7 cellular contexts compared by ENCODE assay signal in the genomic region with DNA sequence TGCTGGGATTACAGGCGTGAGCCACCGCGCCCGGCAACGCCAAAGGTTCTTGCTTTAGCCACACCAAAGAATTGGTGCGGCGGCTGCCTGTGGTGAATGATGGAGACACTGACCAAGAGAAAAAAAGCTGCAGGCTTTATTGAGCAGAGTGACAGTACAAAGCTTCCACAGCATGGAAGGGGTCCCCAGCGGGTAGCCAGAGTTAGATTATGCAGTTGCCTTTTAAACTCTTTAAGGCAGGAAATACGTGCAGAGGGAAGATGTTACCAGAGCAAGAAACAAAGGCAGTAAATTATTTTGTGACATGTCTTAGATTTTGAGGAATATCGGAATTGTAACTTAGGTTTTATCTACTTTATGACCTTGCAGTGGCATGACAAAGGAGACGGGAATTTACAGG.
DNase-seq lines count a peak whose midpoint lies in the region; ATAC-seq and TF ChIP-seq lines count a peak whose summit lies in the region.
"Not testable (repeated sequence)": the region's sequence is repeated elsewhere in the genome, so short reads cannot be mapped to it uniquely, and the experiment has no call there.

No MANE protein-coding gene starts in this region.

- peak; percentile 91 for DNase-seq in A673 (ENCODE audit: low spot score)
- not testable (repeated sequence) for DNase-seq in GM23338 (ENCODE audit: low spot score); WTC11 (ENCODE audit: low spot score); hepatocyte (ENCODE audit: low spot score); neuronal stem cell (ENCODE audit: low spot score)
- DNase-seq in NCI-H146 (lab: John Stamatoyannopoulos, UW) = peak; percentile 44

- POLR2A ChIA-PET in A673 (lab: Charles Lee; ENCODE audit: low non-redundant PET) = not testable (repeated sequence)
- POLR2A ChIA-PET in WTC11 (lab: Charles Lee) = interaction anchor here (0.6 kb wide), 1 partner anchor 32 kb away, joined by 3 read pairs; no protein-coding TSS in a partner anchor

- peak overlapping the region; percentile 75 for H3K27ac ChIP-seq in A673 (ENCODE audit: low read depth, low read length, poor library complexity, severe bottlenecking)
- not testable (repeated sequence) for H3K27ac ChIP-seq in GM23338 (ENCODE audit: low read depth); neuronal stem cell (replicated peaks; ENCODE audit: low read length)
- peak overlapping the region; percentile 50 for H3K27ac ChIP-seq in hepatocyte

- not testable (repeated sequence) for H3K27me3 ChIP-seq in A673 (replicated peaks; ENCODE audit: insufficient read depth, low read depth, low read length, poor library complexity); GM23338 (ENCODE audit: insufficient read depth); hepatocyte; neuronal stem cell (ENCODE audit: control insufficient read depth in 3 of 3, insufficient read depth in 3 of 3, low read depth in 1 of 3, low read length in 3 of 3)

- H3K9me2 ChIP-seq in GM23338 (ENCODE audit: insufficient read depth); hepatocyte (replicated peaks; ENCODE audit: insufficient read depth): not testable (repeated sequence)

- not testable (repeated sequence) for H3K9ac ChIP-seq in neuronal stem cell (ENCODE audit: low read depth, low read length, poor library complexity)

- not testable (repeated sequence) for H4K8ac ChIP-seq in neuronal stem cell (ENCODE audit: low read depth, low read length)

- not testable (repeated sequence) for H3K4me2 ChIP-seq in GM23338; neuronal stem cell (ENCODE audit: insufficient read depth, low read length, poor library complexity, severe bottlenecking)
- H3K4me2 ChIP-seq in hepatocyte = peak overlapping the region; percentile 42

- H3K27ac Mint-ChIP-seq in GM23338 = not testable (repeated sequence)
- H3K27ac Mint-ChIP-seq in WTC11 = peak overlapping the region; percentile 40; the same call in 1 of the 2 replicates
- peak overlapping the region; percentile 15 to 68 (median 19) for H3K27ac Mint-ChIP-seq in nephron

- H4K91ac ChIP-seq in neuronal stem cell (ENCODE audit: low read depth, low read length, poor library complexity) = not testable (repeated sequence)

- H2BK15ac ChIP-seq in neuronal stem cell (ENCODE audit: low read length) = not testable (repeated sequence)

- not testable (repeated sequence) for H3K36me3 Mint-ChIP-seq in GM23338 (ENCODE audit: low read depth); WTC11; nephron (ENCODE audit: low read depth)

- CTCF ChIA-PET in A673 (lab: Charles Lee) = not testable (repeated sequence)
- CTCF ChIA-PET in WTC11 (lab: Charles Lee) = interaction anchor here (0.9 kb wide), 1 partner anchor 129 kb away, joined by 3 read pairs; no protein-coding TSS in a partner anchor

- H3K9me3 ChIP-seq in A673 (ENCODE audit: low read depth, low read length, poor library complexity, severe bottlenecking); hepatocyte (ENCODE audit: low read depth); neuronal stem cell (replicated peaks in 1 of 2; ENCODE audit: control insufficient read depth in 2 of 2, insufficient read depth in 1 of 2, low read depth in 1 of 2, low read length in 2 of 2): not testable (repeated sequence)

- H3K4me1 ChIP-seq in A673 (ENCODE audit: insufficient read depth, low read length, poor library complexity, severe bottlenecking) (peaks cover 65% of the 10 kb centered on the region), GM23338 (ENCODE audit: insufficient read depth) (peaks cover 15% of the 10 kb centered on the region)
- not testable (repeated sequence) for H3K4me1 ChIP-seq in hepatocyte (ENCODE audit: insufficient read depth); neuronal stem cell (ENCODE audit: control insufficient read depth in 2 of 2, insufficient read depth in 1 of 2, low read depth in 1 of 2, low read length in 2 of 2)

- 68% methylated on average over 11 of the region's 11 CpGs for WGBS in hepatocyte (ENCODE audit: low lambda C conversion rate, missing lambda C conversion rate)
- WGBS in neuronal stem cell (ENCODE audit: extremely low coverage in 2 of 2, insufficient read length in 2 of 2, insufficient replicate concordance in 1 of 2), 2 donors = no CpG with 5 or more reads among the region's 11 CpGs

- not testable (repeated sequence) for H2AK5ac ChIP-seq in neuronal stem cell (ENCODE audit: low read depth, low read length)

- intact Hi-C loops in A673 (cut with micrococcal nuclease; ENCODE audit: unreplicated experiment) = not testable (repeated sequence)

- H4K20me1 ChIP-seq in GM23338 (replicated peaks; ENCODE audit: insufficient read depth); hepatocyte (ENCODE audit: insufficient read depth, poor library complexity, severe bottlenecking): not testable (repeated sequence)

- not testable (repeated sequence) for H3K4me3 ChIP-seq in A673 (ENCODE audit: low read depth, low read length, poor library complexity, severe bottlenecking); GM23338; hepatocyte
- peak overlapping the region in 1 of 2 donors; percentile 15 for H3K4me3 ChIP-seq in neuronal stem cell (ENCODE audit: low read length in 2 of 2)

- not testable (repeated sequence) for H2BK5ac ChIP-seq in neuronal stem cell (ENCODE audit: low read length)

- ATAC-seq in GM23338, WTC11: not testable (repeated sequence)

- H3K79me1 ChIP-seq in neuronal stem cell (ENCODE audit: low read depth, low read length) = not testable (repeated sequence)

- not testable (repeated sequence) for H3K4ac ChIP-seq in neuronal stem cell (ENCODE audit: low read length)

- not testable (repeated sequence) for TF ChIP-seq CTCF in A673 (conservative IDR thresholded peaks at IDR 0.05; ENCODE audit: low read depth, low read length); GM23338 (conservative IDR thresholded peaks at IDR 0.05; ENCODE audit: low read depth in 2 of 2); WTC11 (IDR thresholded peaks at IDR 0.05); hepatocyte (IDR thresholded peaks at IDR 0.05; ENCODE audit: poor library complexity); nephron (IDR thresholded peaks at IDR 0.05; ENCODE audit: unreplicated experiment in 3 of 3)

- not testable (repeated sequence) for H3F3A ChIP-seq in GM23338 (replicated peaks; ENCODE audit: low read depth)

- not testable (repeated sequence) for H3K9me3 Mint-ChIP-seq in GM23338, WTC11, nephron

- not testable (repeated sequence) for H2BK12ac ChIP-seq in neuronal stem cell (ENCODE audit: low read length)

- not testable (repeated sequence) for H3K4me3 Mint-ChIP-seq in GM23338, WTC11, nephron

- H3K14ac ChIP-seq in neuronal stem cell (ENCODE audit: low read length) = not testable (repeated sequence)

- H2AFZ ChIP-seq in GM23338 (peak overlapping the region; percentile 90), hepatocyte (peak overlapping the region; percentile 22), neuronal stem cell (ENCODE audit: low read length) (peak overlapping the region; percentile 82)

- H3K79me2 ChIP-seq in GM23338 (replicated peaks; ENCODE audit: insufficient read depth); hepatocyte: not testable (repeated sequence)

- not testable (repeated sequence) for H2BK120ac ChIP-seq in neuronal stem cell (ENCODE audit: low read depth, low read length)

- H3K36me3 ChIP-seq in A673 (ENCODE audit: insufficient read depth, low read length, poor library complexity, severe bottlenecking); GM23338 (ENCODE audit: insufficient read depth); hepatocyte (replicated peaks; ENCODE audit: insufficient read depth, low read depth); neuronal stem cell (replicated peaks in 1 of 2; ENCODE audit: control insufficient read depth in 2 of 2, insufficient read depth in 2 of 2, low read length in 2 of 2): not testable (repeated sequence)

- H3K27me3 Mint-ChIP-seq in GM23338 (ENCODE audit: insufficient read depth, low read depth, poor library complexity); WTC11 (ENCODE audit: low read depth); nephron (ENCODE audit: low read depth): not testable (repeated sequence)

- BruUV-seq in A673 (replicated peaks; lab: Mats Ljungman, UMichigan) = not testable (repeated sequence)

- not testable (repeated sequence) for H3K23ac ChIP-seq in neuronal stem cell (ENCODE audit: low read depth, low read length, poor library complexity)

- H3K18ac ChIP-seq in neuronal stem cell (ENCODE audit: low read length) = not testable (repeated sequence)

- H3K4me1 Mint-ChIP-seq in GM23338 = peaks cover 21% of the 10 kb centered on the region
- H3K4me1 Mint-ChIP-seq in WTC11 = peaks cover 27% of the 10 kb centered on the region
- peaks cover 42% of the 10 kb centered on the region for H3K4me1 Mint-ChIP-seq in nephron

Comparison
In these comparisons a context has a peak if more than half of its experiments do, and no peak if none do; other contexts are left out.
1. H2AFZ ChIP-seq: peak in every context shown above with its lines; median percentile 90 in GM23338; 82 in neuronal stem cell; 22 in hepatocyte.